ENCODE assay signal across 9 cellular contexts in the genomic region with DNA sequence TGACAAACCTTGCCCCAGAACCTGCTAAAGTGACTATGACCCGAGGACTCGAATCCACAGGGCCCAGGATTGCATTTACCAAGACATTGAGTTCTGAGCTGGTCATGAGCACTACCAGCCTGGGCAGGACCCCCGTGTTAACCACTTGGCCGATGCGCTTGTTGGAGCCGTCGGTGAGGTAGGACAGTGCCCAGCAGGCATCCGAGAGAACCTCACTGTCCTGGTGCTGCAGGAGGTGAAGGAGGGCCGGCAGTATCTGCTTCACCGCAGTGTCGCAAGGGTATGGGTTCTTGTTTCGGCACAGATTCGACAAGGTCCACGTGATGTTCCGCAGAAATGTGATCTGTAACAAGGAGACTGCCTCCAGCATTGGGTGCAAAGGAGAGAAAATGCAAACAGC. TPM values are rescaled to one million over a fixed set of nuclear protein-coding genes. Genes with fewer than 3 reads are reported as not detected.
"Had no signal": no experiment of that assay in that cellular context is flagged by ENCODE, and none has a peak within 500 bp of the region (broad histone marks: within the 10 kb centered on the region; RNA-seq: fewer than 3 reads in every experiment).

No MANE protein-coding gene starts in this region.

- DNase-seq: H7, HFFc6, IMR-90 had no signal

- H2AFZ ChIP-seq: GM23338 had no signal

- H3K9me3 ChIP-seq: HAP-1 had no signal

- ATAC-seq: GM23338, HCT116, K562 had no signal

- H3K4me2 ChIP-seq: GM23338 had no signal

- H3K4me3 ChIP-seq: GM23338, HAP-1, K562 had no signal

- H3K4me1 ChIP-seq: HAP-1 had no signal

- H3K27ac ChIP-seq: HL-60 had no signal

- H3K36me3 ChIP-seq: HAP-1 had no signal

RNA-seq across cellular contexts. Expression of a gene that starts 19.7 kb away (rescaled TPM):
- total RNA-seq: GM23338, H4, H7, HFFc6, IMR-90, K562 had no signal
- polyA plus RNA-seq: GM23338, IMR-90, K562 had no signal
